ENCODE assay signal across 15 cellular contexts in the genomic region with DNA sequence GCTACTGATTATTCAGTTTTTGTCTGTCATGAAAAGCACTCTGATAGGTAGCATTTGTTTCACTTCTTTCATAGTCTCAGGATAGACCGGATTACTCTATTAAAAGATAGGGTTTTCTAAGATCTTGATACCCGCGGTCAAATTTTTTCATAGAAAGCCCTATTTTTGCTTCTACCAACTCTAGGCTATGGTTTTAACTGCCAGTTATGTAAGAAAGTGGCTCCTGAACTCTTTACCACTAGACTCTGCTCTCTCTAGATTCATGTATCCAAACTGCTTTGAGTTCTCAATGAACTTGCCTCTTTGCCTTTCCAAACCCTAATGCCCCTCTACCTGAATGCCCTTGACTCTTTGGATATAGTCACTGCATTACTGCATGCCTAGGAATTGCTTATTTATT.
DNase-seq lines count a peak whose midpoint lies in the region; ATAC-seq and TF ChIP-seq lines count a peak whose summit lies in the region.
"Had no signal": no experiment of that assay in that cellular context is flagged by ENCODE, and none has a peak within 500 bp of the region (broad histone marks: within the 10 kb centered on the region; RNA-seq: fewer than 3 reads in every experiment).

No MANE protein-coding gene starts in this region.

- H3K4me1 Mint-ChIP-seq in GM23338 = peaks cover 42% of the 10 kb centered on the region
- peaks cover 43% of the 10 kb centered on the region for H3K4me1 Mint-ChIP-seq in T-helper 17 cell
- H3K4me1 Mint-ChIP-seq in stimulated activated memory B cell treated with anti-CD40 and anti-IgM and Interleukin-4, amounts not matched to agents 10 μg/mL and 1 μg/mL and 100 μg/mL, for 72 hours = peaks cover 49% of the 10 kb centered on the region
- H3K4me1 Mint-ChIP-seq in MCF 10A (ENCODE audit: insufficient read depth, unreplicated experiment) = peaks cover 7% of the 10 kb centered on the region

- no peaks in the 10 kb centered on the region for H3K36me3 Mint-ChIP-seq in GM23338 (ENCODE audit: low read depth)
- peaks cover 9% of the 10 kb centered on the region for H3K36me3 Mint-ChIP-seq in T-helper 17 cell (ENCODE audit: low read depth)
- peaks cover 17% of the 10 kb centered on the region for H3K36me3 Mint-ChIP-seq in stimulated activated memory B cell treated with anti-CD40 and anti-IgM and Interleukin-4, amounts not matched to agents 10 μg/mL and 1 μg/mL and 100 μg/mL, for 72 hours
- H3K36me3 Mint-ChIP-seq in MCF 10A (ENCODE audit: insufficient read depth, unreplicated experiment) = no peaks in the 10 kb centered on the region

- no peak overlapping the region for H3K4me3 ChIP-seq in GM23338
- H3K4me3 ChIP-seq in effector memory CD4-positive, alpha-beta T cell (ENCODE audit: insufficient read depth, low read depth, low read length, poor library complexity, severe bottlenecking) = no peak overlapping the region
- H3K4me3 ChIP-seq: A549, GM23248 had no signal

- no peaks in the 10 kb centered on the region for H3K36me3 ChIP-seq in GM23338 (ENCODE audit: insufficient read depth)
- H3K36me3 ChIP-seq in effector memory CD4-positive, alpha-beta T cell (ENCODE audit: control insufficient read depth, insufficient read depth, low read length) = no peaks in the 10 kb centered on the region
- H3K36me3 ChIP-seq: BE2C had no signal

- DNase-seq in GM23338 (ENCODE audit: low spot score) (no peak), T-helper 17 cell (no peak), left lobe of liver (ENCODE audit: low spot score) (no peak), MCF 10A (ENCODE audit: unreplicated experiment) (no peak), dermis blood vessel endothelial cell (no peak)
- DNase-seq in effector memory CD4-positive, alpha-beta T cell = no peak
- DNase-seq: BE2C; CD4-positive, alpha-beta memory T cell; DMS79; GM23248; H7 had no signal

- peaks cover 82% of the 10 kb centered on the region for H3K79me2 ChIP-seq in GM23338 (replicated peaks; ENCODE audit: insufficient read depth)

- peaks cover 16% of the 10 kb centered on the region; the same call in 1 of the 2 replicates for H4K20me1 ChIP-seq in GM23338 (replicated peaks; ENCODE audit: insufficient read depth)

- no peak overlapping the region for H3K4me2 ChIP-seq in GM23338
- H3K4me2 ChIP-seq: A549 had no signal

- H3K27me3 Mint-ChIP-seq in GM23338 (ENCODE audit: insufficient read depth, low read depth, poor library complexity) (peaks cover 1% of the 10 kb centered on the region), T-helper 17 cell (no peaks in the 10 kb centered on the region), MCF 10A (ENCODE audit: insufficient read depth, unreplicated experiment) (no peaks in the 10 kb centered on the region)
- H3K27me3 Mint-ChIP-seq in stimulated activated memory B cell treated with anti-CD40 and anti-IgM and Interleukin-4, amounts not matched to agents 10 μg/mL and 1 μg/mL and 100 μg/mL, for 72 hours = no peaks in the 10 kb centered on the region
- H3K27me3 Mint-ChIP-seq: CD4-positive, alpha-beta memory T cell had no signal

- H3K4me1 ChIP-seq in GM23338 (ENCODE audit: insufficient read depth) = peaks cover 7% of the 10 kb centered on the region
- no peaks in the 10 kb centered on the region for H3K4me1 ChIP-seq in effector memory CD4-positive, alpha-beta T cell (ENCODE audit: control insufficient read depth, insufficient read depth, low read length, poor library complexity, severe bottlenecking)
- H3K4me1 ChIP-seq: A549 had no signal

- H3K27me3 ChIP-seq in GM23338 (ENCODE audit: insufficient read depth) = no peaks in the 10 kb centered on the region
- H3K27me3 ChIP-seq in effector memory CD4-positive, alpha-beta T cell (replicated peaks; ENCODE audit: control insufficient read depth, insufficient read depth, low read length, poor library complexity, severe bottlenecking) = no peaks in the 10 kb centered on the region
- H3K27me3 ChIP-seq: BE2C had no signal

- H3K9me3 Mint-ChIP-seq in GM23338 = no peaks in the 10 kb centered on the region
- no peaks in the 10 kb centered on the region for H3K9me3 Mint-ChIP-seq in stimulated activated memory B cell treated with anti-CD40 and anti-IgM and Interleukin-4, amounts not matched to agents 10 μg/mL and 1 μg/mL and 100 μg/mL, for 72 hours
- no peaks in the 10 kb centered on the region for H3K9me3 Mint-ChIP-seq in MCF 10A (ENCODE audit: unreplicated experiment)
- H3K9me3 Mint-ChIP-seq: CD4-positive, alpha-beta memory T cell had no signal

- ATAC-seq in GM23338 (no peak), T-helper 17 cell (no peak), left lobe of liver (peak; percentile 51)
- ATAC-seq in stimulated activated memory B cell treated with anti-CD40 and anti-IgM and Interleukin-4, amounts not matched to agents 10 μg/mL and 1 μg/mL and 100 μg/mL, for 72 hours = no peak
- ATAC-seq: A549, HepG2 had no signal

- CTCF ChIA-PET in MCF 10A (lab: Yijun Ruan, JAX) = no interaction called here

- H3K27ac Mint-ChIP-seq in GM23338 (peak overlapping the region; percentile 19; the same call in 1 of the 2 replicates), T-helper 17 cell (peak overlapping the region; percentile 41), MCF 10A (ENCODE audit: low read depth, unreplicated experiment) (no peak overlapping the region)
- H3K27ac Mint-ChIP-seq in stimulated activated memory B cell treated with anti-CD40 and anti-IgM and Interleukin-4, amounts not matched to agents 10 μg/mL and 1 μg/mL and 100 μg/mL, for 72 hours = peak overlapping the region; percentile 61

- intact Hi-C loops in MCF 10A (cut with micrococcal nuclease) = no loop called here

- H3K27ac ChIP-seq in GM23338 (ENCODE audit: low read depth) = no peak overlapping the region; the same call in 1 of the 2 replicates
- no peak overlapping the region for H3K27ac ChIP-seq in effector memory CD4-positive, alpha-beta T cell (ENCODE audit: insufficient read depth, low read length, poor library complexity, severe bottlenecking)
- H3K27ac ChIP-seq: A549, C4-2B, GM23248 had no signal

- POLR2A ChIA-PET in MCF 10A (lab: Yijun Ruan, JAX) = no interaction called here

- H3K9me2 ChIP-seq in GM23338 (ENCODE audit: insufficient read depth) = no peaks in the 10 kb centered on the region

- no peaks in the 10 kb centered on the region for H3K9me3 ChIP-seq in T-helper 17 cell (ENCODE audit: control insufficient read depth, low read length, poor library complexity, severe bottlenecking)
- H3K9me3 ChIP-seq in effector memory CD4-positive, alpha-beta T cell (ENCODE audit: control insufficient read depth, low read length) = no peaks in the 10 kb centered on the region
- H3K9me3 ChIP-seq: A549, BE2C had no signal

- no TSS peak for BruUV-seq in MCF 10A (replicated peaks; lab: Mats Ljungman, UMichigan)

- TF ChIP-seq CTCF in GM23338 (conservative IDR thresholded peaks at IDR 0.05; ENCODE audit: low read depth in 2 of 2) (no peak), MCF 10A (IDR thresholded peaks at IDR 0.05; ENCODE audit: unreplicated experiment) (no peak)

- H3F3A ChIP-seq in GM23338 (replicated peaks; ENCODE audit: low read depth) = no peaks in the 10 kb centered on the region

- H3K4me3 Mint-ChIP-seq in GM23338 (no peak overlapping the region), T-helper 17 cell (no peak overlapping the region), MCF 10A (ENCODE audit: unreplicated experiment) (no peak overlapping the region)
- no peak overlapping the region for H3K4me3 Mint-ChIP-seq in stimulated activated memory B cell treated with anti-CD40 and anti-IgM and Interleukin-4, amounts not matched to agents 10 μg/mL and 1 μg/mL and 100 μg/mL, for 72 hours
- H3K4me3 Mint-ChIP-seq: CD4-positive, alpha-beta memory T cell had no signal

- no peak overlapping the region for H2AFZ ChIP-seq in GM23338
- H2AFZ ChIP-seq: GM23248 had no signal

TF ChIP-seq in GM23338, 12 proteins besides CTCF, POLR2A, EP300 and RAD21 (continues in another document):
- TF ChIP-seq, protein P1, sequence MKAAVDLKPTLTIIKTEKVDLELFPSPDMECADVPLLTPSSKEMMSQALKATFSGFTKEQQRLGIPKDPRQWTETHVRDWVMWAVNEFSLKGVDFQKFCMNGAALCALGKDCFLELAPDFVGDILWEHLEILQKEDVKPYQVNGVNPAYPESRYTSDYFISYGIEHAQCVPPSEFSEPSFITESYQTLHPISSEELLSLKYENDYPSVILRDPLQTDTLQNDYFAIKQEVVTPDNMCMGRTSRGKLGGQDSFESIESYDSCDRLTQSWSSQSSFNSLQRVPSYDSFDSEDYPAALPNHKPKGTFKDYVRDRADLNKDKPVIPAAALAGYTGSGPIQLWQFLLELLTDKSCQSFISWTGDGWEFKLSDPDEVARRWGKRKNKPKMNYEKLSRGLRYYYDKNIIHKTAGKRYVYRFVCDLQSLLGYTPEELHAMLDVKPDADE (IDR thresholded peaks at IDR 0.05) = no peak
- TF ChIP-seq NANOG (IDR thresholded peaks at IDR 0.05; ENCODE audit: borderline replicate concordance) = no peak
- no peak for TF ChIP-seq CREB1 (CRISPR knock-in tag; IDR thresholded peaks at IDR 0.05; ENCODE audit: low read depth)
- no peak for TF ChIP-seq ZNF331 (CRISPR knock-in tag; IDR thresholded peaks at IDR 0.05; ENCODE audit: low read depth)
- TF ChIP-seq POLR2AphosphoS5 (IDR thresholded peaks at IDR 0.05; ENCODE audit: low read depth) = no peak
- no peak for TF ChIP-seq STAT1 (IDR thresholded peaks at IDR 0.05; ENCODE audit: unreplicated experiment)
- TF ChIP-seq EZH2 (IDR thresholded peaks at IDR 0.05; ENCODE audit: low read depth, unreplicated experiment) = no peak
